ENCODE assay signal across 8 cellular contexts in the genomic region with DNA sequence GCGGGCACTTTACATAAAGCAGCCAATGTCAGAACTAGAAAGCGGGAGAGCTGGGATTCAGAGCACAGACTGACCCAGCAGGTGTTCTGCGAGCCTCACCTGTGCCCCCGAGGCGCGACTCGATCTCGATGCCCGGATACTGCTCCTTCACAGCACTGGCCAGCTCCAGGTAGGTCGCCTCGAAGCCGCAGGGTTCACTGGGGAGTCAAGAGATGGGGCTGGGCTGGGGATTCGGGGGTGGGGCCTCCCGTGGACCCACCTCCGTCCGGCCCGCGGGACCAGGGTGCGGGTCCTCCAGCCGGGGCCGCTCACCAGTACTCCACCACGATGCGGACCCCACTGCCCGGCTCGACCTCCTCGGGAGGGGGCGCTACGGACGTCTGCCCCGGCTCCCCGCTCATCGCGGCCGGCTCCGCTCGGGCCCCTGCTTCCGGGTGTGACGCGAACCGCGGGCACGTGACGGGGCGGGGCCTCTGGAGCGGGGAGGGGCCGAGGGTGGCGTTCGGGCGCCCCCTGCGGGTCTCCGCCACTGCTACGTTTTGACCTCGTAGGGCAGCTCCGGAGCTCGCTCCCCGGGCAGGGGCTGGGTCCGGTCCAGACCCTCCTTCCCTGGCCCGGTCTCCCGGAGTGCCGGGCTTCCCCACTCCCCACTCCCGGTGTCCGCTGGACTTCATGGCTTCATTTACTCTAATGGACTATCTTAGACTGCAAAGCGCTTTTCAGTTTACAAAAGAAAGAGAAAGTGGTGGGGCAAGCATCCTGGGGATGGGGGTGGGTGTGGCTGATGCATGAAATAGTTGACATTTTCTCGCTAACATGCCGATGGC. TPM values are rescaled to one million over a fixed set of nuclear protein-coding genes. Genes with fewer than 3 reads are reported as not detected.
DNase-seq lines count a peak whose midpoint lies in the region; ATAC-seq, FAIRE-seq and TF ChIP-seq lines count a peak whose summit lies in the region.

A gene with protein sequence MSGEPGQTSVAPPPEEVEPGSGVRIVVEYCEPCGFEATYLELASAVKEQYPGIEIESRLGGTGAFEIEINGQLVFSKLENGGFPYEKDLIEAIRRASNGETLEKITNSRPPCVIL (minus strand): TSS at position 438 of the 827 bp plus-strand sequence. CDS start 37 bp downstream, at position 401.

- DNase-seq in GM12892 (ENCODE audit: insufficient read length) (peak; percentile 98), NCI-H146 (lab: John Stamatoyannopoulos, UW) (peak; percentile 89), T-helper 2 cell (peak; percentile 86 to 94 (median 90)), right atrium auricular region (ENCODE audit: low spot score) (peak; percentile 92), vagina (ENCODE audit: extremely low spot score in 2 of 2) (no peak)

- H3K4me3 ChIP-seq in right atrium auricular region (peak within 1 kb of the TSS; percentile 76 to 79), rectal smooth muscle tissue (ENCODE audit: low read length) (peak within 1 kb of the TSS; percentile 83), vagina (peak within 1 kb of the TSS; percentile 70 to 74)

- TF ChIP-seq CTCF in right atrium auricular region (IDR thresholded peaks at IDR 0.05) (peak; percentile 86 to 93), vagina (IDR thresholded peaks at IDR 0.05) (peak; percentile 88 to 93 (median 88))

- FAIRE-seq in GM12892 (lab: Jason Lieb, UNC), result peak; percentile 84

- intact Hi-C loops in vagina (cut with DNase I), result loop anchor here (5.0 kb wide), 1 partner anchor 48 kb away; no protein-coding TSS in a partner anchor

- peaks cover 0 to 10% of the 10 kb centered on the region in 2 donors for H3K4me1 ChIP-seq in right atrium auricular region
- H3K4me1 ChIP-seq in rectal smooth muscle tissue (ENCODE audit: control insufficient read depth, insufficient read depth, low read length), result peaks cover 5% of the 10 kb centered on the region
- H3K4me1 ChIP-seq in vagina, result peaks cover 20% of the 10 kb centered on the region

- ATAC-seq in HG02840 (IDR thresholded peaks at IDR 0.05; ENCODE audit: low FRiP score, unreplicated experiment), result peak; percentile 84

- H3K36me3 ChIP-seq in right atrium auricular region, result peaks cover 25% of the 10 kb centered on the region
- H3K36me3 ChIP-seq in rectal smooth muscle tissue (ENCODE audit: control insufficient read depth, insufficient read depth, low read length), result peaks cover 13% of the 10 kb centered on the region
- H3K36me3 ChIP-seq in vagina, result peaks cover 0 to 31% of the 10 kb centered on the region in 2 donors

- peak within 1 kb of the TSS; percentile 72 for H3K27ac ChIP-seq in angular gyrus (ENCODE audit: low read depth, low read length)
- peak within 1 kb of the TSS; percentile 89 to 93 for H3K27ac ChIP-seq in right atrium auricular region
- H3K27ac ChIP-seq in rectal smooth muscle tissue (ENCODE audit: low read depth, low read length), result peak within 1 kb of the TSS; percentile 84
- peak within 1 kb of the TSS; percentile 89 for H3K27ac ChIP-seq in vagina

- TF ChIP-seq POLR2A in GM12892 (IDR thresholded peaks at IDR 0.05; ENCODE audit: low read depth, low read length), result peak; percentile 90
- TF ChIP-seq POLR2A in vagina (IDR thresholded peaks at IDR 0.05), result peak in 1 of 2 donors; percentile 77

- peak within 1 kb of the TSS; percentile 81 for H3K9ac ChIP-seq in rectal smooth muscle tissue (ENCODE audit: low read length)

- H3K27me3 ChIP-seq in right atrium auricular region (no peaks in the 10 kb centered on the region), rectal smooth muscle tissue (ENCODE audit: control insufficient read depth, insufficient read depth, low read length) (no peaks in the 10 kb centered on the region), vagina (no peaks in the 10 kb centered on the region)

- H3K9me3 ChIP-seq in right atrium auricular region (no peaks in the 10 kb centered on the region), vagina (no peaks in the 10 kb centered on the region)

RNA-seq across cellular contexts. Expression of the gene that starts here (rescaled TPM):
- polyA plus RNA-seq in GM12892 (2012; ENCODE audit: missing spikeins), result 51.1 TPM
- total RNA-seq in right atrium auricular region, result 10 to 100 TPM; 77.5 to 77.8 TPM
- total RNA-seq in vagina, result 74.2 TPM

Comparison
In these comparisons a context has a peak if more than half of its experiments do, and no peak if none do; other contexts are left out.
1. DNase-seq: peak in GM12892 (single experiment), NCI-H146 (single experiment), T-helper 2 cell (5 of 5) and right atrium auricular region (single experiment); none in vagina (0 of 2).
2. Peak in every context shown above with its lines, with median percentiles within 50 percentile points of each other: H3K27ac ChIP-seq and H3K4me3 ChIP-seq.